ENCODE assay signal across 27 cellular contexts in genomic region chr10:129911451-129912160, GRCh38. TPM values are rescaled to one million over a fixed set of nuclear protein-coding genes. Genes with fewer than 3 reads are reported as not detected.
DNase-seq lines count a peak whose midpoint lies in the region; ATAC-seq, FAIRE-seq and TF ChIP-seq lines count a peak whose summit lies in the region.
"Had no signal": no experiment of that assay in that cellular context is flagged by ENCODE, and none has a peak within 500 bp of the region (broad histone marks: within the 10 kb centered on the region; RNA-seq: fewer than 3 reads in every experiment).

No MANE protein-coding gene starts in this region.

- H2BK20ac ChIP-seq in H1 (ENCODE audit: low read length), result no peak overlapping the region

- no peaks in the 10 kb centered on the region for H3K23me2 ChIP-seq in H1 (ENCODE audit: low read depth, low read length)

- CTCF ChIA-PET in H1 (lab: Charles Lee; ENCODE audit: partially characterized antibody), result interaction anchor here (1.3 to 2.2 kb wide), 3 partner anchors 16 to 23 kb away, joined by 3 to 9 read pairs (median 4); no protein-coding TSS in a partner anchor

- no peak overlapping the region for H3K4me3 ChIP-seq in H1 (ENCODE audit: extremely low read depth in 1 of 4, insufficient read depth in 2 of 4, low read depth in 3 of 4, low read length in 4 of 4)
- H3K4me3 ChIP-seq in upper lobe of right lung, result no peak overlapping the region
- H3K4me3 ChIP-seq: BLaER1 treated with 17β-estradiol and CSF1 and Interleukin-3, amounts not matched to agents 10 nM and 100 nM had no signal

- peak overlapping the region; percentile 32; the same call in 1 of the 2 replicates for H3K18ac ChIP-seq in H1 (ENCODE audit: extremely low read depth, low read length)

- no peaks in the 10 kb centered on the region for H3K79me2 ChIP-seq in H1 (ENCODE audit: control insufficient read depth in 1 of 2, insufficient read depth in 2 of 2, low read length in 2 of 2)

- no peak overlapping the region for H3K14ac ChIP-seq in H1 (ENCODE audit: insufficient read length)

- no peak overlapping the region for H3K23ac ChIP-seq in H1 (ENCODE audit: insufficient read length)

- H3K27ac Mint-ChIP-seq in nephron progenitor cell, result peak overlapping the region; percentile 96
- H3K27ac Mint-ChIP-seq: CD4-positive, alpha-beta memory T cell; IgD-negative memory B cell had no signal

- no peak overlapping the region for H2AK5ac ChIP-seq in H1 (ENCODE audit: low read depth, low read length)

- no peaks in the 10 kb centered on the region for H3K9me3 Mint-ChIP-seq in nephron progenitor cell
- H3K9me3 Mint-ChIP-seq: IgD-negative memory B cell had no signal

- H2AFZ ChIP-seq in H1 (ENCODE audit: low read length), result peak overlapping the region; percentile 10; the same call in 1 of the 2 replicates

- no peak overlapping the region for H3K4ac ChIP-seq in H1 (replicated peaks; ENCODE audit: insufficient read length, low read depth, low read length)

- no peaks in the 10 kb centered on the region for H4K20me1 ChIP-seq in H1 (replicated peaks in 1 of 2; ENCODE audit: control insufficient read depth in 1 of 2, insufficient read depth in 2 of 2, low read length in 2 of 2)
- H4K20me1 ChIP-seq: BLaER1 treated with 17β-estradiol and CSF1 and Interleukin-3, amounts not matched to agents 10 nM and 100 nM had no signal

- no peaks in the 10 kb centered on the region; a peak in 1 of 7 replicates for H3K27me3 ChIP-seq in H1 (replicated peaks in 1 of 4; ENCODE audit: control insufficient read depth in 3 of 4, extremely low read depth in 1 of 4, insufficient read depth in 3 of 4, low read length in 3 of 4)
- peaks cover 5% of the 10 kb centered on the region for H3K27me3 ChIP-seq in upper lobe of right lung
- H3K27me3 ChIP-seq: BLaER1 treated with 17β-estradiol and CSF1 and Interleukin-3, amounts not matched to agents 10 nM and 100 nM had no signal

- peak; percentile 50 for DNase-seq in activated effector memory CD4-positive, alpha-beta T cell treated with anti-CD3 and anti-CD28 coated beads, Interleukin-2, amount 50 U/mL, for 16 hours
- DNase-seq in activated effector memory CD4-positive, alpha-beta T cell treated with Interleukin-2 at 50 U/mL for 16 hours, result no peak
- DNase-seq in H1 (ENCODE audit: low read depth in 1 of 2, low spot score in 2 of 2), result no peak
- no peak for DNase-seq in nephron progenitor cell
- DNase-seq in upper lobe of right lung, result peak; percentile 56
- DNase-seq in NCI-H2227 treated with DMSO at 0.1 percent for 48 hours (lab: John Stamatoyannopoulos, UW), result no peak
- DNase-seq in cerebellar cortex (ENCODE audit: low spot score), result no peak
- no peak for DNase-seq in SKM-1 (lab: John Stamatoyannopoulos, UW; ENCODE audit: unreplicated experiment)
- DNase-seq: Caco-2; CD4-positive, alpha-beta memory T cell; DMS 273 treated with DMSO at 0.1 percent for 48 hours; Karpas-422; MV-4-11; NCI-H1105 treated with DMSO at 0.1 percent for 48 hours; NCI-H2029 treated with DMSO at 0.1 percent for 48 hours; NCI-H2171; NCI-H524 treated with DMSO at 0.1 percent for 48 hours; NCI-H82; SIG-M5 had no signal

- 91% methylated on average over 21 of the region's 22 CpGs; no CpG with 5 or more reads in 1 of the 2 experiments for WGBS in H1 (ENCODE audit: extremely low coverage in 1 of 2, insufficient coverage in 1 of 2, insufficient read length in 1 of 2, insufficient replicate concordance in 2 of 2, low coverage in 1 of 2, low lambda C conversion rate in 2 of 2, missing lambda C conversion rate in 1 of 2), 2 experiments

- FAIRE-seq in H1 (lab: Jason Lieb, UNC), result no peak
- FAIRE-seq: GM12892, GM18507, GM19239 had no signal

- TF ChIP-seq CTCF in H1 (IDR thresholded peaks at IDR 0.05; ENCODE audit: control extremely low read depth in 1 of 3, insufficient read depth in 1 of 3, low read depth in 1 of 3, low read length in 3 of 3) (no peak), nephron progenitor cell (IDR thresholded peaks at IDR 0.05) (no peak), upper lobe of right lung (IDR thresholded peaks at IDR 0.05) (no peak)

- POLR2A ChIA-PET in H1 (lab: Charles Lee; ENCODE audit: partially characterized antibody), result no interaction called here

- no peak for TF ChIP-seq EP300 in H1 (IDR thresholded peaks at IDR 0.05; ENCODE audit: borderline replicate concordance in 1 of 2, low read depth in 2 of 2, low read length in 2 of 2)

- no peaks in the 10 kb centered on the region for H3K27me3 Mint-ChIP-seq in nephron progenitor cell (ENCODE audit: low read depth, poor library complexity)
- H3K27me3 Mint-ChIP-seq: CD4-positive, alpha-beta memory T cell; IgD-negative memory B cell had no signal

- H4K5ac ChIP-seq in H1 (ENCODE audit: insufficient read length, low read depth, low read length), result no peak overlapping the region

- no peak overlapping the region for H3K4me3 Mint-ChIP-seq in nephron progenitor cell
- H3K4me3 Mint-ChIP-seq: CD4-positive, alpha-beta memory T cell; IgD-negative memory B cell had no signal

- H3K4me1 Mint-ChIP-seq in nephron progenitor cell, result peaks cover 83% of the 10 kb centered on the region
- H3K4me1 Mint-ChIP-seq: CD4-positive, alpha-beta memory T cell; IgD-negative memory B cell had no signal

- H3K36me3 ChIP-seq in H1 (ENCODE audit: control insufficient read depth in 2 of 4, insufficient read depth in 4 of 4, low read length in 3 of 4), result no peaks in the 10 kb centered on the region
- no peaks in the 10 kb centered on the region for H3K36me3 ChIP-seq in upper lobe of right lung
- H3K36me3 ChIP-seq: BLaER1 treated with 17β-estradiol and CSF1 and Interleukin-3, amounts not matched to agents 10 nM and 100 nM had no signal

- H4K91ac ChIP-seq in H1 (replicated peaks; ENCODE audit: insufficient read length, low read length), result no peak overlapping the region

- no peak for ATAC-seq in upper lobe of right lung
- ATAC-seq: Panc1 had no signal

- no peak overlapping the region; the same call in 1 of the 2 replicates for H4K8ac ChIP-seq in H1 (ENCODE audit: extremely low read depth, insufficient read depth, low read length)

- TF ChIP-seq POLR2A in H1 (IDR thresholded peaks at IDR 0.05; ENCODE audit: control extremely low read depth in 1 of 2, low read depth in 2 of 2, low read length in 2 of 2), result no peak

- H3K9me3 ChIP-seq in H1 (ENCODE audit: insufficient read depth in 2 of 2, low read depth in 1 of 2, low read length in 1 of 2), result no peaks in the 10 kb centered on the region
- H3K9me3 ChIP-seq in upper lobe of right lung, result no peaks in the 10 kb centered on the region
- H3K9me3 ChIP-seq: BLaER1 treated with 17β-estradiol and CSF1 and Interleukin-3, amounts not matched to agents 10 nM and 100 nM; Caco-2 had no signal

- H3K4me1 ChIP-seq in H1 (replicated peaks in 1 of 4; ENCODE audit: control insufficient read depth in 3 of 4, insufficient read depth in 4 of 4, low read length in 3 of 4), result peaks cover 0 to 6% (median 3%) of the 10 kb centered on the region in 4 experiments; a peak in 1 of 7 replicates
- H3K4me1 ChIP-seq in upper lobe of right lung, result no peaks in the 10 kb centered on the region
- H3K4me1 ChIP-seq: Caco-2 had no signal

- intact Hi-C loops in upper lobe of right lung (cut with DNase I), result no loop called here

- no peak overlapping the region for H2BK120ac ChIP-seq in H1 (replicated peaks; ENCODE audit: low read depth, low read length)

- H3K9ac ChIP-seq in H1 (replicated peaks in 1 of 4; ENCODE audit: extremely low read depth in 1 of 4, low read depth in 3 of 4, low read length in 3 of 4), result no peak overlapping the region
- H3K9ac ChIP-seq: BLaER1 treated with 17β-estradiol and CSF1 and Interleukin-3, amounts not matched to agents 10 nM and 100 nM had no signal

- H3K56ac ChIP-seq in H1 (replicated peaks; ENCODE audit: insufficient read length, low read depth, low read length), result no peak overlapping the region

- H2BK15ac ChIP-seq in H1 (ENCODE audit: low read length), result no peak overlapping the region

- no peaks in the 10 kb centered on the region for H3K36me3 Mint-ChIP-seq in nephron progenitor cell (ENCODE audit: low read depth)
- H3K36me3 Mint-ChIP-seq: CD4-positive, alpha-beta memory T cell; IgD-negative memory B cell had no signal

- H3K4me2 ChIP-seq in H1 (ENCODE audit: insufficient read depth in 1 of 2, low read depth in 2 of 2, low read length in 2 of 2), result no peak overlapping the region
- H3K4me2 ChIP-seq: BLaER1 treated with 17β-estradiol and CSF1 and Interleukin-3, amounts not matched to agents 10 nM and 100 nM had no signal

- no peaks in the 10 kb centered on the region for H3K79me1 ChIP-seq in H1 (ENCODE audit: low read depth, low read length)

- TF ChIP-seq RAD21 in H1 (IDR thresholded peaks at IDR 0.05 in 1 of 2, conservative IDR thresholded peaks at IDR 0.05 in 1 of 2; ENCODE audit: low read depth in 2 of 2, low read length in 2 of 2), result no peak

- H2BK5ac ChIP-seq in H1 (ENCODE audit: low read depth, low read length), result no peak overlapping the region

- H3K27ac ChIP-seq in H1 (ENCODE audit: low read depth, low read length), result no peak overlapping the region
- no peak overlapping the region for H3K27ac ChIP-seq in upper lobe of right lung
- H3K27ac ChIP-seq: 22Rv1; BLaER1 treated with 17β-estradiol and CSF1 and Interleukin-3, amounts not matched to agents 10 nM and 100 nM had no signal

- H2BK12ac ChIP-seq in H1 (ENCODE audit: low read depth, low read length), result no peak overlapping the region

TF ChIP-seq in H1, 55 proteins besides CTCF, POLR2A, EP300 and RAD21 (continues in another document):
- TF ChIP-seq GTF2F1 (IDR thresholded peaks at IDR 0.05; ENCODE audit: borderline replicate concordance, low read depth, low read length) (no peak), NANOG (IDR thresholded peaks at IDR 0.05; ENCODE audit: insufficient read depth, low read depth, low read length, poor library complexity, severe bottlenecking) (no peak), CREB1 (IDR thresholded peaks at IDR 0.05) (no peak), EZH2 (IDR thresholded peaks at IDR 0.05; ENCODE audit: low read depth, low read length, severe bottlenecking) (no peak), CBX8 (IDR thresholded peaks at IDR 0.05; ENCODE audit: borderline replicate concordance, low read depth, low read length) (no peak), TAF7 (optimal IDR thresholded peaks at IDR 0.05; ENCODE audit: borderline replicate concordance, low read depth, low read length) (no peak), SIRT6 (IDR thresholded peaks at IDR 0.05; ENCODE audit: low read length) (no peak), GABPA (IDR thresholded peaks at IDR 0.05; ENCODE audit: borderline replicate concordance, insufficient read depth, low read length) (no peak), KDM1A (IDR thresholded peaks at IDR 0.05; ENCODE audit: borderline replicate concordance, low read length) (no peak)

RNA-seq across cellular contexts. Expression of gene EBF3, which starts 52.5 kb away (rescaled TPM):
- total RNA-seq in H1 (2021; fragmentation: NEBNext Ultra II Directional; extraction: Animal tissue kit (Norgen Biotek cat#: 25700)), result 0.26 and 0.38 TPM in 2 replicates
- 0.08 and 0.20 TPM in 2 replicates for polyA plus RNA-seq in H1 (2011; rRNA removed)
- 0.31 TPM for polyA plus RNA-seq in H1 (2011; cell fraction: cytosol; rRNA removed)
- 0.40 TPM for polyA plus RNA-seq in H1 (2011; cell fraction: nucleus; rRNA removed)
- polyA plus RNA-seq in H1 (2012, experiment 1 of 2), result 0.07 to 0.15 TPM (median 0.12 TPM) in 4 replicates
- 0.07 TPM for polyA plus RNA-seq in H1 (2012, experiment 2 of 2)
- polyA plus RNA-seq in H1 (2013, experiment 1 of 2), result 0.10 TPM
- polyA plus RNA-seq in H1 (2013, experiment 2 of 2), result 0.09 TPM
- 0.76 TPM in 1 of 2 replicates, not detected in the other for polyA minus RNA-seq in H1 (2011; rRNA and poly(A)+ RNA removed)
- polyA minus RNA-seq in H1 (2011; cell fraction: cytosol; rRNA and poly(A)+ RNA removed), result not detected
- polyA minus RNA-seq in H1 (2011; cell fraction: nucleus; rRNA and poly(A)+ RNA removed), result 0.30 TPM
- total RNA-seq in upper lobe of right lung, result 0.20 TPM
- total RNA-seq: CD4-positive, alpha-beta memory T cell; M059J had no signal
- polyA plus RNA-seq: CD4-positive, alpha-beta memory T cell; IgD-negative memory B cell had no signal

Comparison
In these comparisons a context has a peak if more than half of its experiments do, and no peak if none do; other contexts are left out.
1. DNase-seq: peak in activated effector memory CD4-positive, alpha-beta T cell treated with anti-CD3 and anti-CD28 coated beads, Interleukin-2, amount 50 U/mL, for 16 hours (single experiment) and upper lobe of right lung (single experiment); none in activated effector memory CD4-positive, alpha-beta T cell treated with Interleukin-2 at 50 U/mL for 16 hours (single experiment), H1 (0 of 2), nephron progenitor cell (single experiment), NCI-H2227 treated with DMSO at 0.1 percent for 48 hours (single experiment), cerebellar cortex (single experiment) and SKM-1 (single experiment).